1 cellular context compared by ENCODE assay signal in genomic region chr6:11575408-11576033, GRCh38.
TF ChIP-seq lines count a peak whose summit lies in the region.

No MANE protein-coding gene starts in this region.

TF ChIP-seq in HepG2, 621 proteins besides CTCF, POLR2A, EP300 and RAD21 (continued from another document and continues in another):
- TF ChIP-seq ZHX2 (IDR thresholded peaks at IDR 0.05; ENCODE audit: low read depth) (no peak), ZHX2 (CRISPR knock-in tag; IDR thresholded peaks at IDR 0.05; ENCODE audit: borderline replicate concordance) (no peak), PHF5A (CRISPR knock-in tag; IDR thresholded peaks at IDR 0.05; ENCODE audit: low read depth, unreplicated experiment) (peak; percentile 88), ZNF124 (CRISPR knock-in tag; IDR thresholded peaks at IDR 0.05) (peak; percentile 88), SP5 (CRISPR knock-in tag; IDR thresholded peaks at IDR 0.05; ENCODE audit: borderline replicate concordance, low read depth) (0 out of 2 replicates have a peak, but pooled peaks have one; percentile 27), CEBPB (IDR thresholded peaks at IDR 0.05; ENCODE audit: borderline replicate concordance, low read depth, low read length) (peak; percentile 99), FOXK2 (IDR thresholded peaks at IDR 0.05) (no peak), ZNF550 (CRISPR knock-in tag; IDR thresholded peaks at IDR 0.05; ENCODE audit: borderline replicate concordance) (no peak), ATAD3A (CRISPR knock-in tag; IDR thresholded peaks at IDR 0.05) (no peak), POGZ (CRISPR knock-in tag; IDR thresholded peaks at IDR 0.05) (peak; percentile 78), HMGA1 (CRISPR knock-in tag; conservative IDR thresholded peaks at IDR 0.05) (no peak), ZFP41 (CRISPR knock-in tag; IDR thresholded peaks at IDR 0.05; ENCODE audit: borderline replicate concordance) (no peak), ZFP37 (CRISPR knock-in tag; IDR thresholded peaks at IDR 0.05; ENCODE audit: borderline replicate concordance) (0 out of 2 replicates have a peak, but pooled peaks have one; percentile 47), ZBTB2 (CRISPR knock-in tag; IDR thresholded peaks at IDR 0.05; ENCODE audit: low read depth) (no peak), IKZF5 (CRISPR knock-in tag; IDR thresholded peaks at IDR 0.05) (peak; percentile 69; the same call in 1 of the 2 replicates), TFDP1 (CRISPR knock-in tag; IDR thresholded peaks at IDR 0.05; ENCODE audit: borderline replicate concordance) (no peak), MLXIP (CRISPR knock-in tag; IDR thresholded peaks at IDR 0.05; ENCODE audit: borderline replicate concordance) (no peak), ZBTB21 (CRISPR knock-in tag; IDR thresholded peaks at IDR 0.05) (no peak), ZNF414 (CRISPR knock-in tag; IDR thresholded peaks at IDR 0.05) (peak; percentile 52; the same call in 1 of the 2 replicates), CBX5 (CRISPR knock-in tag; IDR thresholded peaks at IDR 0.05; ENCODE audit: borderline replicate concordance) (no peak), PRDM10 (CRISPR knock-in tag; IDR thresholded peaks at IDR 0.05; ENCODE audit: low read depth) (peak; percentile 51; the same call in 1 of the 2 replicates), ZNF317 (CRISPR knock-in tag; IDR thresholded peaks at IDR 0.05) (no peak), ARID3A (IDR thresholded peaks at IDR 0.05; ENCODE audit: low read depth, low read length) (peak; percentile 65), RBAK (CRISPR knock-in tag; IDR thresholded peaks at IDR 0.05) (peak; percentile 49; the same call in 1 of the 2 replicates), XRCC5 (optimal IDR thresholded peaks at IDR 0.05; ENCODE audit: low read length) (no peak), CSRNP1 (CRISPR knock-in tag; IDR thresholded peaks at IDR 0.05) (no peak), ZBTB46 (CRISPR knock-in tag; IDR thresholded peaks at IDR 0.05; ENCODE audit: borderline replicate concordance) (no peak), ZNF562 (CRISPR knock-in tag; IDR thresholded peaks at IDR 0.05; ENCODE audit: borderline replicate concordance) (no peak), ZNF234 (CRISPR knock-in tag; conservative IDR thresholded peaks at IDR 0.05) (no peak), RCOR2 (CRISPR knock-in tag; IDR thresholded peaks at IDR 0.05) (0 out of 2 replicates have a peak, but pooled peaks have one; percentile 36), RBFOX2 (IDR thresholded peaks at IDR 0.05; ENCODE audit: low read depth, low read length) (no peak)
